Comparison of ENCODE assay signal across 20 cellular contexts in the genomic region with DNA sequence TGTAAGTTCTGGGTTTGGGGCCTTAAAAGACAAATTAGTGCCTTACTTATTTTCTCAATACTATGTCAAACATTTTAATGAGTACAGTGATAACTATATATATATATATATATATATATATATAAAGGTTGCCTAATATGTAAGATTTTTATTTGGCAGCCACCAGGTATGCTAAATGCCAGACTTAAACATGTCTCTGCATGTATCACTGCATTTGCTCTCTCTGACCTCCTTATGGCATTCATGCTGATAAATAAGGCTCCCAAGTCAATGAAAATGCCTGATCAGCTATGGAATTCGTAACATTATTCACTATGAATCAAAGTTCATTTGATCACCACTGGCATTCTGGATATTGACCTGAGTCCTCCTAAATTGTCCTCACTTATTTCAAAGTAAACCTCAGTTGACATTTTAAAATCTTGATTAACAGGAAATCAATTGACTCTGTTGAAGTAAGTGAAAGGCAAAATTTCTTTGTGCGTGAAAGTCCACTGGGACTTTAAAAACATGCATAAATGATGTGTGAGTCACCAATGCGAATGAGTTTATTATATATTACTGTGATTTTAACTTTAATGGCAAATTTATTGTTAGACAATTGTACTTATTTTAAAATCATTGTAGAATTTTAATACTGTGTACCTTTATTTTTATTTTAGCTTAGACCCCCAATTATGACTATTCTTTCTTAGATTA. TPM values are rescaled to one million over a fixed set of nuclear protein-coding genes. Genes with fewer than 3 reads are reported as not detected.
DNase-seq lines count a peak whose midpoint lies in the region; ATAC-seq and TF ChIP-seq lines count a peak whose summit lies in the region.
"Had no signal": no experiment of that assay in that cellular context is flagged by ENCODE, and none has a peak within 500 bp of the region (broad histone marks: within the 10 kb centered on the region; RNA-seq: fewer than 3 reads in every experiment).

No MANE protein-coding gene starts in this region.

- peaks cover 17% of the 10 kb centered on the region for H3K4me1 Mint-ChIP-seq in progenitor cell of endocrine pancreas (ENCODE audit: low read depth)
- H3K4me1 Mint-ChIP-seq: CD4-positive, CD25-positive, alpha-beta regulatory T cell had no signal

- peak; percentile 8 for DNase-seq in IMR-90
- DNase-seq in mammary epithelial cell = peak; percentile 53
- no peak for DNase-seq in esophagus squamous epithelium (lab: John Stamatoyannopoulos, UW)
- no peak for DNase-seq in smooth muscle cell (lab: John Stamatoyannopoulos, UW; ENCODE audit: unreplicated experiment)
- DNase-seq in progenitor cell of endocrine pancreas (ENCODE audit: low spot score, unreplicated experiment) = no peak
- no peak for DNase-seq in adrenal gland
- no peak for DNase-seq in HCEC 1CT
- DNase-seq: CD4-positive, CD25-positive, alpha-beta regulatory T cell; HFFc6; MM.1S; NCI-H1092; NCI-H1436; NCI-H187 treated with DMSO at 0.1 percent for 48 hours; NCI-H2171; NCI-H345; NCI-H774; SJCRH30 had no signal

- H3K79me2 ChIP-seq in mammary epithelial cell (ENCODE audit: insufficient read depth, low read length) (peaks cover 26% of the 10 kb centered on the region), smooth muscle cell (ENCODE audit: low read depth) (no peaks in the 10 kb centered on the region)

- peaks cover 5% of the 10 kb centered on the region; the same call in 1 of the 2 replicates for H3K4me1 ChIP-seq in IMR-90 (ENCODE audit: control insufficient read depth, insufficient read depth, low read length)
- H3K4me1 ChIP-seq in mammary epithelial cell (ENCODE audit: insufficient read depth, low read length) = peaks cover 74% of the 10 kb centered on the region
- peaks cover 0 to 32% (median 0%) of the 10 kb centered on the region in 3 donors for H3K4me1 ChIP-seq in esophagus squamous epithelium
- H3K4me1 ChIP-seq in smooth muscle cell (ENCODE audit: low read depth) = no peaks in the 10 kb centered on the region
- H3K4me1 ChIP-seq in adrenal gland (replicated peaks in 1 of 2) = no peaks in the 10 kb centered on the region
- H3K4me1 ChIP-seq: SJCRH30 had no signal

- H3K4me2 ChIP-seq in IMR-90 (ENCODE audit: low read depth, low read length) (no peak overlapping the region), mammary epithelial cell (ENCODE audit: insufficient read depth, low read depth, low read length) (peak overlapping the region; percentile 65), smooth muscle cell (no peak overlapping the region)

- H3K4me3 ChIP-seq in IMR-90 (ENCODE audit: insufficient read depth, low read depth, low read length) = no peak overlapping the region
- H3K4me3 ChIP-seq in mammary epithelial cell (replicated peaks in 1 of 3; ENCODE audit: insufficient read depth in 1 of 3, low read depth in 2 of 3, low read length in 3 of 3) = no peak overlapping the region
- no peak overlapping the region for H3K4me3 ChIP-seq in esophagus squamous epithelium
- no peak overlapping the region for H3K4me3 ChIP-seq in smooth muscle cell
- no peak overlapping the region for H3K4me3 ChIP-seq in adrenal gland
- H3K4me3 ChIP-seq: K562, SJCRH30 had no signal

- no peaks in the 10 kb centered on the region for H3K36me3 Mint-ChIP-seq in progenitor cell of endocrine pancreas (ENCODE audit: insufficient read depth)
- H3K36me3 Mint-ChIP-seq: CD4-positive, CD25-positive, alpha-beta regulatory T cell had no signal

- H3K27me3 Mint-ChIP-seq in progenitor cell of endocrine pancreas = peaks cover 2% of the 10 kb centered on the region
- H3K27me3 Mint-ChIP-seq: CD4-positive, CD25-positive, alpha-beta regulatory T cell had no signal

- H3K4ac ChIP-seq in IMR-90 (ENCODE audit: low read depth, low read length) = no peak overlapping the region

- H3K9me1 ChIP-seq in IMR-90 (ENCODE audit: insufficient read depth, low read length) = peaks cover 3% of the 10 kb centered on the region; the same call in 1 of the 2 replicates

- no peak overlapping the region for H2BK5ac ChIP-seq in IMR-90 (ENCODE audit: low read depth, low read length, poor library complexity, severe bottlenecking)

- intact Hi-C loops in IMR-90 (cut with micrococcal nuclease) = no loop called here
- intact Hi-C loops in mammary epithelial cell (cut with micrococcal nuclease) = no loop called here
- intact Hi-C loops in esophagus squamous epithelium (cut with DNase I) = no loop called here
- intact Hi-C loops in adrenal gland (cut with DNase I) = no loop called here

- no peak overlapping the region for H2BK15ac ChIP-seq in IMR-90 (ENCODE audit: low read depth, low read length)

- H3K27ac Mint-ChIP-seq in progenitor cell of endocrine pancreas = no peak overlapping the region
- H3K27ac Mint-ChIP-seq: CD4-positive, CD25-positive, alpha-beta regulatory T cell; HFFc6 had no signal

- WGBS in IMR-90 (ENCODE audit: extremely low coverage in 2 of 2, insufficient read length in 1 of 2), 2 experiments = no CpG with 5 or more reads among the region's 3 CpGs
- 27% methylated on average over 3 of the region's 3 CpGs for WGBS in mammary epithelial cell (ENCODE audit: low coverage, missing lambda C conversion rate)
- 42 to 43% methylated on average over 3 of the region's 3 CpGs for WGBS in esophagus squamous epithelium, 2 donors
- WGBS in smooth muscle cell (ENCODE audit: low lambda C conversion rate) = 88% methylated on average over 3 of the region's 3 CpGs
- WGBS in adrenal gland, 4 donors = 78 to 87% (median 82%) methylated on average over 3 of the region's 3 CpGs

- H4K8ac ChIP-seq in IMR-90 (ENCODE audit: low read depth in 2 of 2, low read length in 2 of 2) = no peak overlapping the region

- TF ChIP-seq CTCF in IMR-90 (conservative IDR thresholded peaks at IDR 0.05; ENCODE audit: low read depth, low read length) = no peak
- TF ChIP-seq CTCF in mammary epithelial cell (conservative IDR thresholded peaks at IDR 0.05 in 1 of 2, IDR thresholded peaks at IDR 0.05 in 1 of 2; ENCODE audit: extremely low read depth in 1 of 2, insufficient read depth in 1 of 2, low read depth in 1 of 2, low read length in 2 of 2) = no peak
- no peak for TF ChIP-seq CTCF in esophagus squamous epithelium (IDR thresholded peaks at IDR 0.05)
- TF ChIP-seq CTCF in smooth muscle cell (IDR thresholded peaks at IDR 0.05; ENCODE audit: borderline replicate concordance, insufficient read depth, poor library complexity, severe bottlenecking) = no peak
- no peak for TF ChIP-seq CTCF in progenitor cell of endocrine pancreas (IDR thresholded peaks at IDR 0.05; ENCODE audit: unreplicated experiment)
- no peak for TF ChIP-seq CTCF in adrenal gland (IDR thresholded peaks at IDR 0.05)

- H4K5ac ChIP-seq in IMR-90 (ENCODE audit: low read depth, low read length) = no peak overlapping the region

- CTCF ChIA-PET in IMR-90 (lab: Yijun Ruan, JAX) (interaction anchor here (0.9 kb wide), 1 partner anchor 29 kb away, joined by 3 read pairs; a partner anchor contains a TSS), mammary epithelial cell (lab: Charles Lee; ENCODE audit: low non-redundant PET) (no interaction called here)

- dilution Hi-C loops in IMR-90 (cut with HindIII; ENCODE audit: low sequenced_read_pairs, unreplicated experiment) (no loop called here), mammary epithelial cell (cut with HindIII; ENCODE audit: low sequenced_read_pairs) (no loop called here)

- no peaks in the 10 kb centered on the region for H3F3A ChIP-seq in smooth muscle cell (ENCODE audit: low read depth)

- no peak for ATAC-seq in IMR-90 (ENCODE audit: low read depth)
- ATAC-seq: K562, Panc1 had no signal

- no peak overlapping the region for H3K27ac ChIP-seq in IMR-90 (ENCODE audit: insufficient read depth, low read length)
- H3K27ac ChIP-seq in mammary epithelial cell (ENCODE audit: insufficient read depth, low read depth, low read length) = peak overlapping the region; percentile 99
- H3K27ac ChIP-seq in esophagus squamous epithelium = peak overlapping the region in 3 of 4 donors; percentile 13 to 57 (median 34)
- no peak overlapping the region for H3K27ac ChIP-seq in smooth muscle cell (ENCODE audit: low read depth)
- H3K27ac ChIP-seq in adrenal gland = no peak overlapping the region
- H3K27ac ChIP-seq: SJCRH30 had no signal

- H3K4me3 Mint-ChIP-seq in progenitor cell of endocrine pancreas (ENCODE audit: low read depth) = no peak overlapping the region
- H3K4me3 Mint-ChIP-seq: CD4-positive, CD25-positive, alpha-beta regulatory T cell; HFFc6 had no signal

- no peak overlapping the region; the same call in 1 of the 2 replicates for H3K18ac ChIP-seq in IMR-90 (ENCODE audit: low read depth, low read length)

- H4K20me1 ChIP-seq in IMR-90 (ENCODE audit: insufficient read depth, low read length) = no peaks in the 10 kb centered on the region
- no peaks in the 10 kb centered on the region for H4K20me1 ChIP-seq in mammary epithelial cell (ENCODE audit: insufficient read depth, low read length)
- no peaks in the 10 kb centered on the region for H4K20me1 ChIP-seq in smooth muscle cell (ENCODE audit: low read depth)

- H3K9me3 Mint-ChIP-seq in progenitor cell of endocrine pancreas (ENCODE audit: low read depth) = peaks cover 12% of the 10 kb centered on the region
- H3K9me3 Mint-ChIP-seq: HFFc6 had no signal

- H3K9me3 ChIP-seq in IMR-90 (ENCODE audit: control insufficient read depth, insufficient read depth, low read length) (no peaks in the 10 kb centered on the region), mammary epithelial cell (replicated peaks; ENCODE audit: insufficient read depth, low read length) (peaks cover 4% of the 10 kb centered on the region), esophagus squamous epithelium (no peaks in the 10 kb centered on the region), smooth muscle cell (replicated peaks; ENCODE audit: low read depth) (no peaks in the 10 kb centered on the region), adrenal gland (replicated peaks in 1 of 3) (no peaks in the 10 kb centered on the region)
- H3K9me3 ChIP-seq: SJCRH30 had no signal

- H2AK5ac ChIP-seq in IMR-90 (ENCODE audit: low read depth, low read length) = no peak overlapping the region

- POLR2A ChIA-PET in IMR-90 (lab: Charles Lee; ENCODE audit: unreplicated experiment) = no interaction called here

- H3K27me3 ChIP-seq in IMR-90 (ENCODE audit: control insufficient read depth, insufficient read depth, low read length) (no peaks in the 10 kb centered on the region), mammary epithelial cell (ENCODE audit: insufficient read depth, low read length) (no peaks in the 10 kb centered on the region), esophagus squamous epithelium (no peaks in the 10 kb centered on the region), smooth muscle cell (ENCODE audit: low read depth) (no peaks in the 10 kb centered on the region), adrenal gland (no peaks in the 10 kb centered on the region)
- H3K27me3 ChIP-seq: SJCRH30 had no signal

- H3K56ac ChIP-seq in IMR-90 (ENCODE audit: extremely low read depth, insufficient read depth, low read length) = no peak overlapping the region

- H3K9ac ChIP-seq in IMR-90 (ENCODE audit: low read depth, low read length) = no peak overlapping the region
- peak overlapping the region; percentile 55 for H3K9ac ChIP-seq in mammary epithelial cell (ENCODE audit: insufficient read depth, low read length)
- no peak overlapping the region for H3K9ac ChIP-seq in smooth muscle cell (ENCODE audit: low read depth)

- BruUV-seq in IMR-90 (replicated peaks; lab: Mats Ljungman, UMichigan) (no TSS peak), mammary epithelial cell (replicated peaks; lab: Mats Ljungman, UMichigan) (TSS peak; percentile 25)

- no peak overlapping the region; the same call in 1 of the 2 replicates for H2BK20ac ChIP-seq in IMR-90 (ENCODE audit: low read depth, low read length)

- no peak overlapping the region for H2AFZ ChIP-seq in IMR-90 (replicated peaks; ENCODE audit: low read length, poor library complexity)
- H2AFZ ChIP-seq in mammary epithelial cell (ENCODE audit: low read depth, low read length) = no peak overlapping the region
- H2AFZ ChIP-seq in smooth muscle cell (ENCODE audit: low read depth) = peak overlapping the region; percentile 62

- H2BK120ac ChIP-seq in IMR-90 (ENCODE audit: low read depth, low read length) = no peak overlapping the region

- in situ Hi-C loops in IMR-90 (cut with MboI; ENCODE audit: low sequenced_read_pairs) = no loop called here
- in situ Hi-C loops in mammary epithelial cell (cut with MboI; ENCODE audit: low sequenced_read_pairs in 2 of 2) = no loop called here

- no peak overlapping the region for H4K91ac ChIP-seq in IMR-90 (ENCODE audit: insufficient read depth, low read depth, low read length)

- TF ChIP-seq POLR2A in IMR-90 (IDR thresholded peaks at IDR 0.05; ENCODE audit: low read depth, low read length) (no peak), esophagus squamous epithelium (IDR thresholded peaks at IDR 0.05) (no peak), adrenal gland (IDR thresholded peaks at IDR 0.05) (no peak)

- no peak overlapping the region for H2AK9ac ChIP-seq in IMR-90 (replicated peaks; ENCODE audit: low read depth, low read length, poor library complexity)

- H3K79me1 ChIP-seq in IMR-90 (ENCODE audit: low read depth in 1 of 2, low read length in 2 of 2) = no peaks in the 10 kb centered on the region

- H3K23ac ChIP-seq in IMR-90 (ENCODE audit: low read depth, low read length) = no peak overlapping the region

- no peak overlapping the region for H3K14ac ChIP-seq in IMR-90 (replicated peaks; ENCODE audit: low read depth, low read length)

- H3K36me3 ChIP-seq in IMR-90 (ENCODE audit: control insufficient read depth, insufficient read depth, low read length) (no peaks in the 10 kb centered on the region), mammary epithelial cell (ENCODE audit: insufficient read depth, low read length) (no peaks in the 10 kb centered on the region), esophagus squamous epithelium (no peaks in the 10 kb centered on the region), smooth muscle cell (ENCODE audit: low read depth) (no peaks in the 10 kb centered on the region), adrenal gland (replicated peaks in 1 of 2) (no peaks in the 10 kb centered on the region)
- H3K36me3 ChIP-seq: SJCRH30 had no signal

- no peak for TF ChIP-seq RAD21 in IMR-90 (IDR thresholded peaks at IDR 0.05; ENCODE audit: low read length)

RNA-seq across cellular contexts. Expression of a gene that starts 29.2 kb away (rescaled TPM):
- 0.18 and 0.28 TPM in 2 replicates for total RNA-seq in IMR-90 (2012; rRNA removed)
- polyA plus RNA-seq in IMR-90 (2012; rRNA removed) = 0.17 and 0.30 TPM in 2 replicates
- polyA plus RNA-seq in IMR-90 (2012; cell fraction: cytosol; rRNA removed) = 1.3 and 1.4 TPM in 2 replicates
- polyA plus RNA-seq in IMR-90 (2012; cell fraction: nucleus; rRNA removed; ENCODE audit: low replicate concordance) = 3.1 and 8.0 TPM in 2 replicates
- 1,000 to 10,000 TPM in 1 of 2 donors, 100 to 1,000 TPM in 1; 540 to 2,145 TPM for total RNA-seq in mammary epithelial cell
- 1,137 TPM for polyA plus RNA-seq in mammary epithelial cell
- polyA minus RNA-seq in mammary epithelial cell = 894 TPM
- total RNA-seq in esophagus squamous epithelium = 10 to 100 TPM; 16.6 to 51.4 (median 36.3) TPM
- total RNA-seq in smooth muscle cell = 58.6 and 123 TPM in 2 replicates
- polyA plus RNA-seq in smooth muscle cell = 83.5 and 86.9 TPM in 2 replicates
- 2.2 and 3.6 TPM in 2 replicates for total RNA-seq in progenitor cell of endocrine pancreas
- 1 to 10 TPM in 3 of 8 donors, under 1 TPM in 3, not detected in 2; 0.42 to 4.8 (median 1.5) TPM for total RNA-seq in adrenal gland
- polyA plus RNA-seq in adrenal gland = 1 to 10 TPM in 1 of 3 donors, under 1 TPM in 2; 0.32 to 4.5 (median 0.98) TPM
- total RNA-seq: A673, SJCRH30 had no signal

RNA-seq across cellular contexts. Expression of a gene that starts 50.8 kb away (rescaled TPM):
- total RNA-seq in IMR-90 (2012; rRNA removed) = 0.36 and 1.1 TPM in 2 replicates
- 0.14 and 0.26 TPM in 2 replicates for polyA plus RNA-seq in IMR-90 (2012; rRNA removed)
- 0.07 and 0.21 TPM in 2 replicates for polyA plus RNA-seq in IMR-90 (2012; cell fraction: cytosol; rRNA removed)
- polyA plus RNA-seq in IMR-90 (2012; cell fraction: nucleus; rRNA removed; ENCODE audit: low replicate concordance) = 0.30 and 1.1 TPM in 2 replicates
- total RNA-seq in mammary epithelial cell = 10 to 100 TPM in 1 of 2 donors, 1 to 10 TPM in 1; 9.5 to 44.0 TPM
- polyA plus RNA-seq in mammary epithelial cell = 13.2 TPM
- 22.7 TPM for polyA minus RNA-seq in mammary epithelial cell
- total RNA-seq in esophagus squamous epithelium = 100 to 1,000 TPM in 1 of 4 donors, 10 to 100 TPM in 2, 1 to 10 TPM in 1; 8.0 to 122 (median 11.9) TPM
- total RNA-seq in smooth muscle cell = 1.3 and 1.9 TPM in 2 replicates
- 0.27 and 0.55 TPM in 2 replicates for polyA plus RNA-seq in smooth muscle cell
- total RNA-seq in progenitor cell of endocrine pancreas = not detected in 2 replicates
- total RNA-seq in adrenal gland = 1 to 10 TPM in 1 of 8 donors, under 1 TPM in 2, not detected in 5; 0.18 to 1.4 (median 0.42) TPM
- under 1 TPM in 1 of 3 donors, not detected in 2; 0.08 TPM for polyA plus RNA-seq in adrenal gland
- total RNA-seq: SJCRH30 had no signal
- polyA plus RNA-seq: CD4-positive, CD25-positive, alpha-beta regulatory T cell had no signal

Comparison
In these comparisons a context has a peak if more than half of its experiments do, and no peak if none do; other contexts are left out.
1. DNase-seq: peak in IMR-90 (single experiment) and mammary epithelial cell (single experiment); none in esophagus squamous epithelium (single experiment), smooth muscle cell (single experiment), progenitor cell of endocrine pancreas (single experiment), adrenal gland (0 of 7) and HCEC 1CT (single experiment).
2. H3K27ac ChIP-seq: peak in mammary epithelial cell (single experiment) and esophagus squamous epithelium (3 of 4); none in IMR-90 (single experiment), smooth muscle cell (single experiment) and adrenal gland (0 of 5).